1 cellular context compared by ENCODE assay signal in the genomic region with DNA sequence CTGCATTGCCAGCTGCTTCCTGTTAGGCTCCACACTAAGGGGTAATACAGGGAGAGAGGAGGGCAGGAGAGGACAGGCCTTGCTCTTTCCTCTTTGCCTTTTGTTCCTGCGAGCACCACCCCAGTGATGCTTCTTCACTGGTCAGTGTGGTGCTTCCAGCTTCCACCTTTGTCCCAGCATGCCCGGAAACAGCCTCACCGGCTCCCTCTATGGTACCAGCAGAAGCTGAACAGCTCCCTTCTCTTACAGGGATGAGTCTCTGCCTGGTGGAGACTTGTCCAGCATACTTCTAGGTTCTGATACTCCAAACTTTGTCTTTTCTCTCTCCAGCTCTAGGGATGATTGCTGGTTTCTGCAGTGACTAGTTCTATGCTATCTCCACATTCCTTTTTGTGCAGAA.
TF ChIP-seq lines count a peak whose summit lies in the region.

No MANE protein-coding gene starts in this region.

TF ChIP-seq in HepG2, 621 proteins besides CTCF, POLR2A, EP300 and RAD21:
- TF ChIP-seq GTF2F1 (IDR thresholded peaks at IDR 0.05; ENCODE audit: low read length) (no peak), ZNF558 (CRISPR knock-in tag; IDR thresholded peaks at IDR 0.05; ENCODE audit: borderline replicate concordance) (no peak), GABPA (IDR thresholded peaks at IDR 0.05; ENCODE audit: low read depth, low read length) (no peak), GABPA (CRISPR knock-in tag; IDR thresholded peaks at IDR 0.05; ENCODE audit: low read depth) (peak; percentile 56; the same call in 1 of the 2 replicates)
- TF ChIP-seq, protein P1, sequence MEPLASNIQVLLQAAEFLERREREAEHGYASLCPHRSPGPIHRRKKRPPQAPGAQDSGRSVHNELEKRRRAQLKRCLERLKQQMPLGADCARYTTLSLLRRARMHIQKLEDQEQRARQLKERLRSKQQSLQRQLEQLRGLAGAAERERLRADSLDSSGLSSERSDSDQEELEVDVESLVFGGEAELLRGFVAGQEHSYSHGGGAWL (CRISPR knock-in tag; IDR thresholded peaks at IDR 0.05): no peak
- TF ChIP-seq, protein P2, sequence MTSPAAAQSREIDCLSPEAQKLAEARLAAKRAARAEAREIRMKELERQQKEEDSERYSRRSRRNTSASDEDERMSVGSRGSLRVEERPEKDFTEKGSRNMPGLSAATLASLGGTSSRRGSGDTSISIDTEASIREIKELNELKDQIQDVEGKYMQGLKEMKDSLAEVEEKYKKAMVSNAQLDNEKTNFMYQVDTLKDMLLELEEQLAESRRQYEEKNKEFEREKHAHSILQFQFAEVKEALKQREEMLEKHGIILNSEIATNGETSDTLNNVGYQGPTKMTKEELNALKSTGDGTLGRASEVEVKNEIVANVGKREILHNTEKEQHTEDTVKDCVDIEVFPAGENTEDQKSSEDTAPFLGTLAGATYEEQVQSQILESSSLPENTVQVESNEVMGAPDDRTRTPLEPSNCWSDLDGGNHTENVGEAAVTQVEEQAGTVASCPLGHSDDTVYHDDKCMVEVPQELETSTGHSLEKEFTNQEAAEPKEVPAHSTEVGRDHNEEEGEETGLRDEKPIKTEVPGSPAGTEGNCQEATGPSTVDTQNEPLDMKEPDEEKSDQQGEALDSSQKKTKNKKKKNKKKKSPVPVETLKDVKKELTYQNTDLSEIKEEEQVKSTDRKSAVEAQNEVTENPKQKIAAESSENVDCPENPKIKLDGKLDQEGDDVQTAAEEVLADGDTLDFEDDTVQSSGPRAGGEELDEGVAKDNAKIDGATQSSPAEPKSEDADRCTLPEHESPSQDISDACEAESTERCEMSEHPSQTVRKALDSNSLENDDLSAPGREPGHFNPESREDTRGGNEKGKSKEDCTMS (CRISPR knock-in tag; conservative IDR thresholded peaks at IDR 0.05): no peak
- TF ChIP-seq, protein P3, sequence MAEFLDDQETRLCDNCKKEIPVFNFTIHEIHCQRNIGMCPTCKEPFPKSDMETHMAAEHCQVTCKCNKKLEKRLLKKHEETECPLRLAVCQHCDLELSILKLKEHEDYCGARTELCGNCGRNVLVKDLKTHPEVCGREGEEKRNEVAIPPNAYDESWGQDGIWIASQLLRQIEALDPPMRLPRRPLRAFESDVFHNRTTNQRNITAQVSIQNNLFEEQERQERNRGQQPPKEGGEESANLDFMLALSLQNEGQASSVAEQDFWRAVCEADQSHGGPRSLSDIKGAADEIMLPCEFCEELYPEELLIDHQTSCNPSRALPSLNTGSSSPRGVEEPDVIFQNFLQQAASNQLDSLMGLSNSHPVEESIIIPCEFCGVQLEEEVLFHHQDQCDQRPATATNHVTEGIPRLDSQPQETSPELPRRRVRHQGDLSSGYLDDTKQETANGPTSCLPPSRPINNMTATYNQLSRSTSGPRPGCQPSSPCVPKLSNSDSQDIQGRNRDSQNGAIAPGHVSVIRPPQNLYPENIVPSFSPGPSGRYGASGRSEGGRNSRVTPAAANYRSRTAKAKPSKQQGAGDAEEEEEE (CRISPR knock-in tag; IDR thresholded peaks at IDR 0.05; ENCODE audit: borderline replicate concordance): no peak
TF ChIP-seq in HepG2: peak in this region for 1.
